In genomic region chr18:25097119-25098114, GRCh38 we compare ENCODE assay signal across 1 cellular context.
TF ChIP-seq lines count a peak whose summit lies in the region.

No MANE protein-coding gene starts in this region.

TF ChIP-seq in K562, 482 proteins besides CTCF, POLR2A, EP300 and RAD21 (continued from another document):
- no peak for TF ChIP-seq GTF3C2 (IDR thresholded peaks at IDR 0.05; ENCODE audit: borderline replicate concordance, extremely low read depth, insufficient read length)
